ENCODE assay signal across 33 cellular contexts in the genomic region with DNA sequence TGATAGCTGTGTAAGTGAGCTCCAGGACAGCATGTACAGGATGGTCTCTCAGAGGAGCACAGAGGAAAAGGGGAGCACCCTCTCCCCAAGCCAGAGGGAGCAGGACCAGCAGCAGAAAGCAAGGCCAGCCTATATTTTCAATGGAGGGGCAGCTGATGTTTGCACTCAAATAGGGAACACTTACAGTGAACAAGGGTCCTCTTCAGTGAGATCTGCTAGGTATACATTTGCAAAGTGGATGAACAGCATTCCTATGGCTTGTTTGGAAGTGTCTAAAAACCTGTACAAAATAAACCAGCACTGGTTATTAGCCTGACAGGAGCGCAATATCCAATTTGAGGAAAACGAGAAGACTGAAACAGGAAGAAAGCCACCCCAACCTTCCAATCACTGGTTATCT. TPM values are rescaled to one million over a fixed set of nuclear protein-coding genes. Genes with fewer than 3 reads are reported as not detected.
"Had no signal": no experiment of that assay in that cellular context is flagged by ENCODE, and none has a peak within 500 bp of the region (broad histone marks: within the 10 kb centered on the region; RNA-seq: fewer than 3 reads in every experiment).

No MANE protein-coding gene starts in this region.

- ATAC-seq: activated CD4-positive, CD25-positive, alpha-beta regulatory T cell treated with anti-CD3 and anti-CD28 coated beads, Interleukin-2, amount 50 U/mL, for 24 hours; activated naive CD4-positive, alpha-beta T cell treated with anti-CD3 and anti-CD28 coated beads, Interleukin-2, amount 50 U/mL, for 72 hours; activated T-cell treated with anti-CD3 and anti-CD28 coated beads, Interleukin-2, amount 50 U/mL, for 72 hours; esophagus mucosa; T-helper 17 cell had no signal

- H3K36me3 Mint-ChIP-seq: activated naive CD4-positive, alpha-beta T cell treated with anti-CD3 and anti-CD28 coated beads, Interleukin-2, amount 50 U/mL, for 72 hours had no signal

- H3K27me3 ChIP-seq: brain microvascular endothelial cell, dorsolateral prefrontal cortex had no signal

- H3K9me3 Mint-ChIP-seq: activated B cell treated with CpG ODN at 0.5 μM for 24 hours; activated CD4-positive, alpha-beta memory T cell treated with anti-CD3 and anti-CD28 coated beads, Interleukin-2, amount 10 ng/mL, durations not matched to agents 7 days and 5 days; activated naive CD4-positive, alpha-beta T cell treated with anti-CD3 and anti-CD28 coated beads, Interleukin-2, amount 10 ng/mL, durations not matched to agents 7 days and 5 days; activated naive CD4-positive, alpha-beta T cell treated with anti-CD3 and anti-CD28 coated beads, Interleukin-2, amount 50 U/mL, for 72 hours; activated naive CD8-positive, alpha-beta T cell treated with anti-CD3 and anti-CD28 coated beads, Interleukin-2, amount 10 ng/mL, durations not matched to agents 7 days and 5 days; activated T-cell treated with anti-CD3 and anti-CD28 coated beads, Interleukin-2, amount 50 U/mL, for 24 hours; activated T-cell treated with anti-CD3 and anti-CD28 coated beads, Interleukin-2, amount 50 U/mL, for 72 hours; central memory CD8-positive, alpha-beta T cell; dendritic cell treated with granulocyte-macrophage colony-stimulating factor and Interleukin-4, amounts not matched to agents 40 ng/mL and 50 ng/mL, for 4 days; endodermal cell; T-helper 2 cell treated with Interferon-gamma antibody and Interleukin-4, amounts not matched to agents 5 μg/mL and 100 μg/mL, for 36 hours had no signal

- FAIRE-seq: astrocyte, bronchial epithelial cell, frontal cortex had no signal

- DNase-seq: activated B cell treated with CpG ODN at 0.5 μM for 24 hours; activated CD4-positive, alpha-beta memory T cell treated with anti-CD3 and anti-CD28 coated beads, Interleukin-2, amount 10 ng/mL, durations not matched to agents 7 days and 5 days; activated CD4-positive, alpha-beta T cell treated with anti-CD3 and anti-CD28 coated beads for 48 hours; activated CD4-positive, alpha-beta T cell treated with anti-CD3 and anti-CD28 coated beads, Interleukin-2, amount 50 U/mL, for 4 hours; activated CD8-positive, alpha-beta memory T cell treated with anti-CD3 and anti-CD28 coated beads, Interleukin-2, amount 50 U/mL, for 48 hours; activated gamma-delta T cell; activated naive CD4-positive, alpha-beta T cell; activated naive CD4-positive, alpha-beta T cell treated with anti-CD3 and anti-CD28 coated beads, Interleukin-2, amount 10 ng/mL, durations not matched to agents 7 days and 5 days; activated naive CD8-positive, alpha-beta T cell treated with anti-CD3 and anti-CD28 coated beads, Interleukin-2, amount 10 ng/mL, durations not matched to agents 7 days and 5 days; activated T-cell treated with anti-CD3 and anti-CD28 coated beads for 4 hours; activated T-cell treated with anti-CD3 and anti-CD28 coated beads, Interleukin-2, amount 50 U/mL, for 24 hours; activated T-cell treated with anti-CD3 and anti-CD28 coated beads, Interleukin-2, amount 50 U/mL, for 72 hours; brain microvascular endothelial cell; dorsolateral prefrontal cortex; effector memory CD4-positive, alpha-beta T cell; endodermal cell; foreskin fibroblast; head of caudate nucleus; T-helper 1 cell; T-helper 17 cell; T1000; WERI-Rb-1 had no signal

- H3K4me3 Mint-ChIP-seq: activated B cell treated with CpG ODN at 0.5 μM for 24 hours; activated CD4-positive, alpha-beta memory T cell treated with anti-CD3 and anti-CD28 coated beads, Interleukin-2, amount 10 ng/mL, durations not matched to agents 7 days and 5 days; activated naive CD4-positive, alpha-beta T cell treated with anti-CD3 and anti-CD28 coated beads, Interleukin-2, amount 10 ng/mL, durations not matched to agents 7 days and 5 days; activated naive CD8-positive, alpha-beta T cell treated with anti-CD3 and anti-CD28 coated beads, Interleukin-2, amount 10 ng/mL, durations not matched to agents 7 days and 5 days; activated T-cell treated with anti-CD3 and anti-CD28 coated beads, Interleukin-2, amount 50 U/mL, for 24 hours; activated T-cell treated with anti-CD3 and anti-CD28 coated beads, Interleukin-2, amount 50 U/mL, for 72 hours; central memory CD8-positive, alpha-beta T cell; dendritic cell treated with granulocyte-macrophage colony-stimulating factor and Interleukin-4, amounts not matched to agents 40 ng/mL and 50 ng/mL, for 4 days; endodermal cell; T-helper 17 cell; T-helper 2 cell treated with Interferon-gamma antibody and Interleukin-4, amounts not matched to agents 5 μg/mL and 100 μg/mL, for 36 hours had no signal

- H3K27me3 Mint-ChIP-seq: activated B cell treated with CpG ODN at 0.5 μM for 24 hours; activated CD4-positive, alpha-beta memory T cell treated with anti-CD3 and anti-CD28 coated beads, Interleukin-2, amount 10 ng/mL, durations not matched to agents 7 days and 5 days; activated naive CD4-positive, alpha-beta T cell treated with anti-CD3 and anti-CD28 coated beads, Interleukin-2, amount 10 ng/mL, durations not matched to agents 7 days and 5 days; activated naive CD8-positive, alpha-beta T cell treated with anti-CD3 and anti-CD28 coated beads, Interleukin-2, amount 10 ng/mL, durations not matched to agents 7 days and 5 days; activated T-cell treated with anti-CD3 and anti-CD28 coated beads, Interleukin-2, amount 50 U/mL, for 24 hours; central memory CD8-positive, alpha-beta T cell; dendritic cell treated with granulocyte-macrophage colony-stimulating factor and Interleukin-4, amounts not matched to agents 40 ng/mL and 50 ng/mL, for 4 days; T-helper 17 cell had no signal

- H3K27ac Mint-ChIP-seq: activated B cell treated with CpG ODN at 0.5 μM for 24 hours; activated CD4-positive, alpha-beta memory T cell treated with anti-CD3 and anti-CD28 coated beads, Interleukin-2, amount 10 ng/mL, durations not matched to agents 7 days and 5 days; activated naive CD4-positive, alpha-beta T cell treated with anti-CD3 and anti-CD28 coated beads, Interleukin-2, amount 10 ng/mL, durations not matched to agents 7 days and 5 days; activated naive CD8-positive, alpha-beta T cell treated with anti-CD3 and anti-CD28 coated beads, Interleukin-2, amount 10 ng/mL, durations not matched to agents 7 days and 5 days; activated T-cell treated with anti-CD3 and anti-CD28 coated beads, Interleukin-2, amount 50 U/mL, for 24 hours; activated T-cell treated with anti-CD3 and anti-CD28 coated beads, Interleukin-2, amount 50 U/mL, for 72 hours; dendritic cell treated with granulocyte-macrophage colony-stimulating factor and Interleukin-4, amounts not matched to agents 40 ng/mL and 50 ng/mL, for 4 days; endodermal cell; T-helper 17 cell; T-helper 2 cell treated with Interferon-gamma antibody and Interleukin-4, amounts not matched to agents 5 μg/mL and 100 μg/mL, for 36 hours had no signal

- H3K4me1 Mint-ChIP-seq: activated B cell treated with CpG ODN at 0.5 μM for 24 hours; activated CD4-positive, alpha-beta memory T cell treated with anti-CD3 and anti-CD28 coated beads, Interleukin-2, amount 10 ng/mL, durations not matched to agents 7 days and 5 days; activated naive CD4-positive, alpha-beta T cell treated with anti-CD3 and anti-CD28 coated beads, Interleukin-2, amount 10 ng/mL, durations not matched to agents 7 days and 5 days; activated naive CD8-positive, alpha-beta T cell treated with anti-CD3 and anti-CD28 coated beads, Interleukin-2, amount 10 ng/mL, durations not matched to agents 7 days and 5 days; endodermal cell had no signal

- H3K4me3 ChIP-seq: coronary artery, dorsolateral prefrontal cortex had no signal

- H3K27ac ChIP-seq: brain microvascular endothelial cell, coronary artery, WERI-Rb-1 had no signal

RNA-seq across cellular contexts. Expression of a gene that starts 17.6 kb away (rescaled TPM):
- total RNA-seq: astrocyte, bronchial epithelial cell, epithelial cell of proximal tubule, frontal cortex had no signal

RNA-seq across cellular contexts. Expression of a gene that starts 21.9 kb away (rescaled TPM):
- total RNA-seq: epithelial cell of proximal tubule had no signal

RNA-seq across cellular contexts. Expression of a gene that starts 57.8 kb away (rescaled TPM):
- total RNA-seq: activated B cell treated with CpG ODN at 0.5 μM for 24 hours; activated CD4-positive, alpha-beta memory T cell treated with anti-CD3 and anti-CD28 coated beads, Interleukin-2, amount 10 ng/mL, durations not matched to agents 7 days and 5 days; activated naive CD4-positive, alpha-beta T cell treated with anti-CD3 and anti-CD28 coated beads, Interleukin-2, amount 50 U/mL, for 72 hours; activated naive CD8-positive, alpha-beta T cell treated with anti-CD3 and anti-CD28 coated beads, Interleukin-2, amount 10 ng/mL, durations not matched to agents 7 days and 5 days; activated T-cell treated with anti-CD3 and anti-CD28 coated beads, Interleukin-2, amount 50 U/mL, for 72 hours; bronchial epithelial cell; endodermal cell; epithelial cell of proximal tubule; frontal cortex; T-helper 17 cell had no signal
